29 cellular contexts compared by ENCODE assay signal in the genomic region with DNA sequence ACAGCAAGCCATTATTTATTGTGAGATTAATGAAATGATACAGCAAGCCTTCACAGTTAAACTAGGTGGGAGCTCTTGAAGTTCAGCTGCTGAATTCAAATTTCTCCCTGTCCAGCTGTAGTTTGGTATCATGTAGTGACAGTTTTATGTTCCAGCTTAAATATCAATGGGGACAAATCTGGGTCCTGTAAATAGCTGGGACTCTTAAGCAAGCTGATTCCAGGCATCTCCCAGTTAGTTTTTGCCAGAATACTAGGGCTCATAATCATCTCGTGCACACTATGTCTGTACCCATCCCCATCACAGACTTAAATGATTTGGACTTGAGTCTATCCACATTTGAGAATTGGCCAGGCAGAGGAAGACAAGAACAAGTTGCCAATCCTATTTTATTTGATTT.
"Had no signal": no experiment of that assay in that cellular context is flagged by ENCODE, and none has a peak within 500 bp of the region (broad histone marks: within the 10 kb centered on the region; RNA-seq: fewer than 3 reads in every experiment).

No MANE protein-coding gene starts in this region.

- H3K27me3 ChIP-seq: colonic mucosa, gastroesophageal sphincter, heart right ventricle, left lung, ovary, right lobe of liver, testis, tibial artery had no signal

- H3K9me3 ChIP-seq: colonic mucosa, gastroesophageal sphincter, heart right ventricle, left lung, ovary, right lobe of liver, testis, tibial artery had no signal

- H3K27ac ChIP-seq: colonic mucosa, epithelial cell of prostate, gastroesophageal sphincter, heart right ventricle, left lung, ovary, right lobe of liver, testis, tibial artery had no signal

- DNase-seq: colonic mucosa; effector CD8-positive, alpha-beta T cell; endodermal cell; foreskin fibroblast; glutamatergic neuron; heart right ventricle; hippocampal formation; immature natural killer cell; kidney; left lung; mesendoderm; naive thymus-derived CD8-positive, alpha-beta T cell; occipital lobe; ovary; posterior cingulate gyrus; right lobe of liver; stimulated activated CD4-positive, alpha-beta T cell treated with anti-CD3 and anti-CD28 coated beads, Interleukin-2, amount 100 ng/mL, for 24 hours; stimulated activated CD4-positive, alpha-beta T cell treated with anti-CD3 and anti-CD28 coated beads, Interleukin-4, amount 100 ng/mL, for 24 hours; stimulated activated naive CD4-positive, alpha-beta T cell treated with Interleukin-2 at 50 U/mL for 16 hours; substantia nigra; testis; tibial artery had no signal

- H3K4me3 Mint-ChIP-seq: central memory CD8-positive, alpha-beta T cell; dendritic cell treated with granulocyte-macrophage colony-stimulating factor and Interleukin-4, amounts not matched to agents 40 ng/mL and 50 ng/mL, for 4 days; endodermal cell; immature natural killer cell; naive thymus-derived CD8-positive, alpha-beta T cell; stimulated activated effector memory CD8-positive, alpha-beta T cell treated with anti-CD3 and anti-CD28 coated beads, Interleukin-12 subunit alpha, Interleukin-12 subunit beta, amount 100 ng/mL, for 72 hours; type B pancreatic cell had no signal

- H3K4me3 ChIP-seq: colonic mucosa, gastroesophageal sphincter, heart right ventricle, left lung, ovary, right lobe of liver, testis, tibial artery had no signal

- H3K4me1 ChIP-seq: colonic mucosa, testis had no signal

- H3K27ac Mint-ChIP-seq: dendritic cell treated with granulocyte-macrophage colony-stimulating factor and Interleukin-4, amounts not matched to agents 40 ng/mL and 50 ng/mL, for 4 days; endodermal cell; naive thymus-derived CD8-positive, alpha-beta T cell; stimulated activated effector memory CD8-positive, alpha-beta T cell treated with anti-CD3 and anti-CD28 coated beads, Interleukin-12 subunit alpha, Interleukin-12 subunit beta, amount 100 ng/mL, for 72 hours; type B pancreatic cell had no signal

- H3K4me1 Mint-ChIP-seq: central memory CD8-positive, alpha-beta T cell; endodermal cell; immature natural killer cell; naive thymus-derived CD8-positive, alpha-beta T cell; stimulated activated effector memory CD8-positive, alpha-beta T cell treated with anti-CD3 and anti-CD28 coated beads, Interleukin-12 subunit alpha, Interleukin-12 subunit beta, amount 100 ng/mL, for 72 hours had no signal

- H3K27me3 Mint-ChIP-seq: central memory CD8-positive, alpha-beta T cell; dendritic cell treated with granulocyte-macrophage colony-stimulating factor and Interleukin-4, amounts not matched to agents 40 ng/mL and 50 ng/mL, for 4 days; naive thymus-derived CD8-positive, alpha-beta T cell; type B pancreatic cell had no signal

- H3K9me3 Mint-ChIP-seq: central memory CD8-positive, alpha-beta T cell; dendritic cell treated with granulocyte-macrophage colony-stimulating factor and Interleukin-4, amounts not matched to agents 40 ng/mL and 50 ng/mL, for 4 days; endodermal cell; immature natural killer cell; naive thymus-derived CD8-positive, alpha-beta T cell; stimulated activated effector memory CD8-positive, alpha-beta T cell treated with anti-CD3 and anti-CD28 coated beads, Interleukin-12 subunit alpha, Interleukin-12 subunit beta, amount 100 ng/mL, for 72 hours; type B pancreatic cell had no signal

- ATAC-seq: esophagus mucosa; gastroesophageal sphincter; heart right ventricle; left lung; naive thymus-derived CD8-positive, alpha-beta T cell; right lobe of liver; stimulated activated effector memory CD8-positive, alpha-beta T cell treated with anti-CD3 and anti-CD28 coated beads, Interleukin-12 subunit alpha, Interleukin-12 subunit beta, amount 100 ng/mL, for 72 hours had no signal

- H3K36me3 ChIP-seq: colonic mucosa, ovary had no signal

- FAIRE-seq: kidney had no signal
